24 cellular contexts compared by ENCODE assay signal in genomic region chr11:73939096-73939495, GRCh38. TPM values are rescaled to one million over a fixed set of nuclear protein-coding genes. Genes with fewer than 3 reads are reported as not detected.
A peak's percentile ranks its signal among the peaks of the same experiment; 100 is the strongest.
DNase-seq lines count a peak whose midpoint lies in the region; ATAC-seq, FAIRE-seq and TF ChIP-seq lines count a peak whose summit lies in the region.
"Had no signal": no experiment of that assay in that cellular context is flagged by ENCODE, and none has a peak within 500 bp of the region (broad histone marks: within the 10 kb centered on the region; RNA-seq: fewer than 3 reads in every experiment).

No MANE protein-coding gene starts in this region.

- FAIRE-seq in RCC 7860 (lab: Jason Lieb, UNC), result no peak

- TF ChIP-seq CTCF in HEK293 (tag by site-specific recombination; IDR thresholded peaks at IDR 0.05) (no peak), epithelial cell of esophagus (IDR thresholded peaks at IDR 0.05; ENCODE audit: insufficient read depth, low read depth, low read length, missing control alignments) (no peak), thyroid gland (IDR thresholded peaks at IDR 0.05) (no peak), natural killer cell (IDR thresholded peaks at IDR 0.05) (no peak)

- POLR2A ChIA-PET in HEK293 (lab: Yijun Ruan, JAX), result no interaction called here

- H3K27me3 Mint-ChIP-seq in natural killer cell (ENCODE audit: low read depth in 2 of 2), result no peaks in the 10 kb centered on the region
- H3K27me3 Mint-ChIP-seq: activated CD4-positive, alpha-beta memory T cell treated with anti-CD3 and anti-CD28 coated beads for 36 hours had no signal

- H3K36me3 Mint-ChIP-seq in natural killer cell, result no peaks in the 10 kb centered on the region

- H3K27me3 ChIP-seq in thyroid gland, result no peaks in the 10 kb centered on the region
- H3K27me3 ChIP-seq: esophagus squamous epithelium, Peyer's patch had no signal

- H3K27ac ChIP-seq in HEK293 (ENCODE audit: extremely low read depth, low read depth, low read length) (no peak overlapping the region), thyroid gland (no peak overlapping the region)
- H3K27ac ChIP-seq: esophagus squamous epithelium, HL-60, Peyer's patch, skin epidermis had no signal

- H3K36me3 ChIP-seq in HEK293 (ENCODE audit: control insufficient read depth in 2 of 2, insufficient read depth in 1 of 2, low read length in 2 of 2) (peaks cover 0 to 14% of the 10 kb centered on the region in 2 experiments; a peak in 1 of 3 replicates), thyroid gland (no peaks in the 10 kb centered on the region)
- H3K36me3 ChIP-seq: Peyer's patch had no signal

- TF ChIP-seq POLR2A in thyroid gland (IDR thresholded peaks at IDR 0.05), result no peak

- H3K9me3 ChIP-seq in HEK293 (ENCODE audit: control insufficient read depth, insufficient read depth, low read depth, low read length), result no peaks in the 10 kb centered on the region
- no peaks in the 10 kb centered on the region for H3K9me3 ChIP-seq in thyroid gland
- H3K9me3 ChIP-seq: esophagus squamous epithelium, Peyer's patch had no signal

- H3K4me1 ChIP-seq in HEK293 (ENCODE audit: control insufficient read depth, insufficient read depth, low read length), result no peaks in the 10 kb centered on the region
- peaks cover 0 to 10% of the 10 kb centered on the region in 2 donors for H3K4me1 ChIP-seq in thyroid gland
- H3K4me1 ChIP-seq: Peyer's patch had no signal

- ATAC-seq in GM18870 (IDR thresholded peaks at IDR 0.05; ENCODE audit: unreplicated experiment), result no peak
- no peak for ATAC-seq in GM18868 (IDR thresholded peaks at IDR 0.05; ENCODE audit: unreplicated experiment)
- no peak for ATAC-seq in natural killer cell
- ATAC-seq: left lobe of liver had no signal

- peaks cover 5 to 6% of the 10 kb centered on the region in 2 donors for H3K9me3 Mint-ChIP-seq in natural killer cell

- intact Hi-C loops in thyroid gland (cut with DNase I), result no loop called here
- intact Hi-C loops in natural killer cell (cut with micrococcal nuclease), result no loop called here

- H3K4me3 ChIP-seq in HEK293 (ENCODE audit: low read depth, low read length) (no peak overlapping the region), epithelial cell of esophagus (ENCODE audit: low read length) (no peak overlapping the region), thyroid gland (replicated peaks in 1 of 3) (no peak overlapping the region)
- H3K4me3 ChIP-seq: esophagus squamous epithelium, Peyer's patch, skin epidermis had no signal

- CTCF ChIA-PET in HEK293 (lab: Yijun Ruan, JAX), result interaction anchor here (0.7 kb wide), 1 partner anchor 852 kb away, joined by 3 read pairs; no protein-coding TSS in a partner anchor

- no peaks in the 10 kb centered on the region for H3K4me1 Mint-ChIP-seq in natural killer cell
- H3K4me1 Mint-ChIP-seq: mesothelial cell of epicardium had no signal

- DNase-seq in RCC 7860 (ENCODE audit: low spot score) (peak; percentile 47), epithelial cell of esophagus (ENCODE audit: low read depth) (peak; percentile 35), thyroid gland (peak; percentile 9 to 11), natural killer cell (no peak)
- DNase-seq: activated CD4-positive, alpha-beta memory T cell treated with anti-CD3 and anti-CD28 coated beads for 36 hours; activated naive CD4-positive, alpha-beta T cell; AML-193; effector CD8-positive, alpha-beta T cell; esophagus squamous epithelium; IMR-90; NCI-H187 treated with DMSO at 0.1 percent for 48 hours; NCI-H510A; Peyer's patch; stimulated activated CD4-positive, alpha-beta T cell treated with anti-CD3 and anti-CD28 coated beads, Interleukin-2, amount 100 ng/mL, for 24 hours; stimulated activated naive CD4-positive, alpha-beta T cell; T-helper 2 cell had no signal

- H3K4me3 Mint-ChIP-seq in natural killer cell, result no peak overlapping the region
- H3K4me3 Mint-ChIP-seq: activated CD4-positive, alpha-beta memory T cell treated with anti-CD3 and anti-CD28 coated beads for 36 hours; mesothelial cell of epicardium had no signal

- H3K27ac Mint-ChIP-seq in natural killer cell, result no peak overlapping the region
- H3K27ac Mint-ChIP-seq: activated CD4-positive, alpha-beta memory T cell treated with anti-CD3 and anti-CD28 coated beads for 36 hours; mesothelial cell of epicardium had no signal

- 51 to 63% methylated on average over 4 of the region's 4 CpGs for WGBS in thyroid gland, 2 donors

TF ChIP-seq in HEK293, 187 proteins besides CTCF, POLR2A, EP300 and RAD21 (continues in another document):
- no peak for TF ChIP-seq INSM2 (tag by site-specific recombination; IDR thresholded peaks at IDR 0.05)
- no peak for TF ChIP-seq ZNF747 (tag by site-specific recombination; IDR thresholded peaks at IDR 0.05)
- no peak for TF ChIP-seq GLI4 (tag by site-specific recombination; IDR thresholded peaks at IDR 0.05)
- TF ChIP-seq ZNF449 (tag by site-specific recombination; IDR thresholded peaks at IDR 0.05), result no peak
- TF ChIP-seq ZNF585B (tag by site-specific recombination; IDR thresholded peaks at IDR 0.05), result no peak
- no peak for TF ChIP-seq PRDM1 (tag by site-specific recombination; IDR thresholded peaks at IDR 0.05)
- no peak for TF ChIP-seq HOXA7 (CRISPR knock-in tag; IDR thresholded peaks at IDR 0.05; ENCODE audit: borderline replicate concordance)
- no peak for TF ChIP-seq ZNF214 (tag by site-specific recombination; IDR thresholded peaks at IDR 0.05; ENCODE audit: borderline replicate concordance)
- TF ChIP-seq SP2 (tag by site-specific recombination; IDR thresholded peaks at IDR 0.05), result no peak
- no peak for TF ChIP-seq PRDM2 (tag by site-specific recombination; IDR thresholded peaks at IDR 0.05; ENCODE audit: borderline replicate concordance)
- no peak for TF ChIP-seq ZNF19 (tag by site-specific recombination; IDR thresholded peaks at IDR 0.05; ENCODE audit: low read depth)

RNA-seq across cellular contexts. Expression of gene DNAJB13, which starts 11.7 kb away (rescaled TPM):
- total RNA-seq in thyroid gland, result under 1 TPM in 1 of 4 donors, not detected in 3; 0.75 TPM
- total RNA-seq in natural killer cell, result under 1 TPM in 1 of 3 donors, not detected in 2; 0.45 TPM
- total RNA-seq: esophagus squamous epithelium, left lobe of liver, posterior vena cava had no signal

RNA-seq across cellular contexts. Expression of gene UCP2, which starts 43.5 kb away (rescaled TPM):
- total RNA-seq in thyroid gland, result 10 to 100 TPM; 41.4 to 97.0 (median 52.5) TPM
- total RNA-seq in natural killer cell, result 100 to 1,000 TPM; 463 to 946 (median 562) TPM

Comparison
In these comparisons a context has a peak if more than half of its experiments do, and no peak if none do; other contexts are left out.
1. RNA of gene UCP2, which starts 43.5 kb away (total RNA-seq): 463 to 946 TPM in natural killer cell; 41.4 to 97.0 TPM in thyroid gland; every median in the first group is over 4 times any median in the second.